23 cellular contexts compared by ENCODE assay signal in genomic region chr4:163600731-163601130, GRCh38.
DNase-seq lines count a peak whose midpoint lies in the region; ATAC-seq lines count a peak whose summit lies in the region.
"Had no signal": no experiment of that assay in that cellular context is flagged by ENCODE, and none has a peak within 500 bp of the region (broad histone marks: within the 10 kb centered on the region; RNA-seq: fewer than 3 reads in every experiment).

No MANE protein-coding gene starts in this region.

- peaks cover 5% of the 10 kb centered on the region for H3K4me1 Mint-ChIP-seq in activated T-cell treated with anti-CD3 and anti-CD28 coated beads, Interleukin-2, amount 50 U/mL, for 24 hours (ENCODE audit: low read depth)
- H3K4me1 Mint-ChIP-seq: activated CD4-positive, alpha-beta T cell treated with anti-CD3 and anti-CD28 coated beads for 36 hours; natural killer cell had no signal

- no peak overlapping the region for H3K4me3 Mint-ChIP-seq in activated T-cell treated with anti-CD3 and anti-CD28 coated beads, Interleukin-2, amount 50 U/mL, for 24 hours
- H3K4me3 Mint-ChIP-seq: activated CD4-positive, alpha-beta T cell treated with anti-CD3 and anti-CD28 coated beads for 36 hours; activated naive CD8-positive, alpha-beta T cell; HFFc6; natural killer cell had no signal

- no peaks in the 10 kb centered on the region for H3K27me3 Mint-ChIP-seq in activated T-cell treated with anti-CD3 and anti-CD28 coated beads, Interleukin-2, amount 50 U/mL, for 24 hours
- H3K27me3 Mint-ChIP-seq: activated CD4-positive, alpha-beta T cell treated with anti-CD3 and anti-CD28 coated beads for 36 hours; activated naive CD8-positive, alpha-beta T cell had no signal

- DNase-seq in NCI-H526 treated with DMSO at 0.1 percent for 48 hours (lab: John Stamatoyannopoulos, UW) (peak; percentile 55), pons (ENCODE audit: low spot score) (peak; percentile 46), NCI-H2029 (lab: John Stamatoyannopoulos, UW) (no peak), NCI-H2081 (lab: John Stamatoyannopoulos, UW) (no peak), nucleus accumbens (lab: John Stamatoyannopoulos, UW) (no peak)
- no peak for DNase-seq in activated T-cell treated with anti-CD3 and anti-CD28 coated beads, Interleukin-2, amount 50 U/mL, for 24 hours
- DNase-seq: activated CD4-positive, alpha-beta T cell treated with anti-CD3 and anti-CD28 coated beads for 36 hours; activated T-cell treated with anti-CD3 and anti-CD28 coated beads for 4 hours; central memory CD4-positive, alpha-beta T cell; foreskin fibroblast; HFFc6; left ventricle myocardium superior; natural killer cell; NCI-H1105 treated with DMSO at 0.1 percent for 48 hours; NCI-H446; Peyer's patch; retina; stimulated activated CD4-positive, alpha-beta T cell treated with anti-CD3 and anti-CD28 coated beads, Interleukin-4, amount 100 ng/mL, for 1 hour; T-helper 2 cell; upper lobe of left lung had no signal

- no peaks in the 10 kb centered on the region for H3K9me3 Mint-ChIP-seq in activated T-cell treated with anti-CD3 and anti-CD28 coated beads, Interleukin-2, amount 50 U/mL, for 24 hours
- H3K9me3 Mint-ChIP-seq: HFFc6 had no signal

- H3K36me3 Mint-ChIP-seq in activated T-cell treated with anti-CD3 and anti-CD28 coated beads, Interleukin-2, amount 50 U/mL, for 24 hours (ENCODE audit: low read depth) = no peaks in the 10 kb centered on the region
- H3K36me3 Mint-ChIP-seq: natural killer cell had no signal

- peak; percentile 44 for ATAC-seq in GM19467 (IDR thresholded peaks at IDR 0.05; ENCODE audit: unreplicated experiment)
- ATAC-seq in HG02870 (IDR thresholded peaks at IDR 0.05; ENCODE audit: unreplicated experiment) = peak; percentile 47
- ATAC-seq: activated CD4-positive, alpha-beta T cell treated with anti-CD3 and anti-CD28 coated beads for 36 hours; left ventricle myocardium superior; natural killer cell had no signal

- no peak overlapping the region for H3K27ac Mint-ChIP-seq in activated T-cell treated with anti-CD3 and anti-CD28 coated beads, Interleukin-2, amount 50 U/mL, for 24 hours
- H3K27ac Mint-ChIP-seq: activated CD4-positive, alpha-beta T cell treated with anti-CD3 and anti-CD28 coated beads for 36 hours; activated naive CD8-positive, alpha-beta T cell; HFFc6; natural killer cell had no signal

Comparison
In these comparisons a context has a peak if more than half of its experiments do, and no peak if none do; other contexts are left out.
1. DNase-seq: peak in NCI-H526 treated with DMSO at 0.1 percent for 48 hours (single experiment) and pons (single experiment); none in NCI-H2029 (single experiment), activated T-cell treated with anti-CD3 and anti-CD28 coated beads, Interleukin-2, amount 50 U/mL, for 24 hours (single experiment), NCI-H2081 (0 of 2) and nucleus accumbens (0 of 56).